Comparison of ENCODE assay signal across 8 cellular contexts in the genomic region with DNA sequence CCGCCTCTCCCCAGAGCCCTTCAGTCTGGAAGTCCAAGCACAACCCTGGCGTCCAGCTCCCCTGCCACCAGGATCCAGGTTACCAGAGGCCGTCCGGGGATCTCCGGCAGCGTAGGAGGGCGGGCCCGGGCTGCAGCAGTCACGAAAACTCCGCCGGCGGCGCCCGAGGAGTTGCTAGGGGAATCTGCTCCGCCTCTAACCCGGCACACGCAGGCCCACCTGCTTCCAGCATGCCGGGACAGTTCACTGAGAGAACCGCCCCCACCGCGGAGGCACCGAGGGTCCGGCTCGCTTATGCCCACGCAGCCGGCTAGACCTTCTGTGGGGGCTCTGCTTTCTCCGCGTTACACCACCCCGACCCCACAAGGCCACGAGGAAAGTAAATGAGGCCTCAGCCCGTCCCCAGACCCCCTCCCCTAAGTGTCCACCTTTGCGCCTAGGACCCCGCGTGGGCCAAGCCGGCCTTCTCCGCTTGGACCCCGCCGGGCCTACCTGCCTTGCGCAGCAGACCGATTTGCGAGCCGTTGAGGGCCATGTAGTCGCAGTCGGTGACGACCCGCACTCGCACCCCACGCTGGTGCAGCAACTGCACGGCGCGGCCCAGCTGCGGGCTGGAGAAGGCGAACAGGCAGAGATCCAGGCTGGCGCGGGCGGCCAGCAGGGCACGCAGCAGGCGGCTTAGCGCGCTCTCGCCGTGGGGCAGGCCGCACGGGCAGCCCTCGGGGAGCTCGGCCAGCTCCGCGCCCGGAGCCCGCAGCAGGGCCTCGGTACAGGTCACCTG. TPM values are rescaled to one million over a fixed set of nuclear protein-coding genes. Genes with fewer than 3 reads are reported as not detected.
DNase-seq lines count a peak whose midpoint lies in the region; ATAC-seq lines count a peak whose summit lies in the region.

No MANE protein-coding gene starts in this region.

- ATAC-seq in left lobe of liver (peak; percentile 64), GM18520 (IDR thresholded peaks at IDR 0.05; ENCODE audit: unreplicated experiment) (no peak)

- DNase-seq in AG20443 (ENCODE audit: low spot score), result peak; percentile 89
- DNase-seq in GM19240 (ENCODE audit: insufficient read length, low spot score), result peak; percentile 64
- peak; percentile 83 for DNase-seq in HuH-7 (ENCODE audit: low spot score)
- DNase-seq in T-helper 9 cell, result peak; percentile 46
- DNase-seq in astrocyte of the hippocampus (ENCODE audit: low read depth, low spot score), result peak; percentile 75
- peak; percentile 80 for DNase-seq in left lobe of liver (ENCODE audit: low spot score)
- peak; percentile 29 for DNase-seq in stimulated activated CD8-positive, alpha-beta memory T cell treated with anti-CD3 and anti-CD28 coated beads, Interleukin-15, amount 100 ng/mL, for 24 hours (ENCODE audit: low read depth)

RNA-seq across cellular contexts. Expression of gene PLD6, which starts 0.6 kb away (rescaled TPM):
- 4.2 TPM for total RNA-seq in left lobe of liver

RNA-seq across cellular contexts. Expression of gene FLCN, which starts 31.4 kb away (rescaled TPM):
- 34.7 TPM for total RNA-seq in left lobe of liver

Comparison
In these comparisons a context has a peak if more than half of its experiments do, and no peak if none do; other contexts are left out.
1. DNase-seq: peak in every context shown above with its lines; median percentile 89 in AG20443; 83 in HuH-7; 80 in left lobe of liver; 75 in astrocyte of the hippocampus; 64 in GM19240; 46 in T-helper 9 cell; 29 in stimulated activated CD8-positive, alpha-beta memory T cell treated with anti-CD3 and anti-CD28 coated beads, Interleukin-15, amount 100 ng/mL, for 24 hours.